In genomic region chr10:128463991-128464755, GRCh38 we compare ENCODE assay signal across 1 cellular context.
TF ChIP-seq lines count a peak whose summit lies in the region.

No MANE protein-coding gene starts in this region.

TF ChIP-seq in WTC11, 78 proteins besides CTCF, POLR2A, EP300 and RAD21 (continued from another document):
- TF ChIP-seq AFF4 (CRISPR knock-in tag; IDR thresholded peaks at IDR 0.05; ENCODE audit: borderline replicate concordance) (no peak), STAT6 (CRISPR knock-in tag; conservative IDR thresholded peaks at IDR 0.05; ENCODE audit: low read depth) (no peak), FOXP1 (CRISPR knock-in tag; IDR thresholded peaks at IDR 0.05; ENCODE audit: borderline replicate concordance) (no peak), MXD4 (CRISPR knock-in tag; IDR thresholded peaks at IDR 0.05; ENCODE audit: borderline replicate concordance) (no peak), TEAD1 (CRISPR knock-in tag; IDR thresholded peaks at IDR 0.05) (no peak), ZNF423 (CRISPR knock-in tag; IDR thresholded peaks at IDR 0.05) (no peak), USF2 (CRISPR knock-in tag; IDR thresholded peaks at IDR 0.05) (no peak), ATF6 (CRISPR knock-in tag; IDR thresholded peaks at IDR 0.05) (no peak)
